ENCODE assay signal across 8 cellular contexts in genomic region chr2:202634556-202635440, GRCh38. TPM values are rescaled to one million over a fixed set of nuclear protein-coding genes. Genes with fewer than 3 reads are reported as not detected.
DNase-seq lines count a peak whose midpoint lies in the region; ATAC-seq and TF ChIP-seq lines count a peak whose summit lies in the region.

TSS of gene FAM117B (plus strand) at chr2:202634969. CDS start at chr2:202635188, 219 bp downstream.

- peaks cover 48% of the 10 kb centered on the region for H3K4me1 Mint-ChIP-seq in activated CD4-positive, alpha-beta T cell treated with anti-CD3 and anti-CD28 coated beads for 36 hours

- H3K9me3 Mint-ChIP-seq in activated CD4-positive, alpha-beta T cell treated with anti-CD3 and anti-CD28 coated beads for 36 hours (ENCODE audit: low read depth): no peaks in the 10 kb centered on the region

- peak within 1 kb of the TSS; percentile 93 for H3K27ac Mint-ChIP-seq in activated CD4-positive, alpha-beta T cell treated with anti-CD3 and anti-CD28 coated beads for 36 hours

- DNase-seq in BJ (ENCODE audit: low read depth) (peak; percentile 69), GM19240 (ENCODE audit: insufficient read length, low spot score) (peak; percentile 93), NCI-H524 (lab: John Stamatoyannopoulos, UW) (peak; percentile 94 to 98), kidney glomerular epithelial cell (lab: John Stamatoyannopoulos, UW) (peak; percentile 93)
- DNase-seq in activated CD4-positive, alpha-beta T cell treated with anti-CD3 and anti-CD28 coated beads for 36 hours: peak; percentile 99
- DNase-seq in stimulated activated CD4-positive, alpha-beta T cell treated with anti-CD3 and anti-CD28 coated beads, Interleukin-15, amount 100 ng/mL, for 48 hours (ENCODE audit: low read depth in 2 of 2): peak; percentile 96 to 99

- H3K36me3 Mint-ChIP-seq in activated CD4-positive, alpha-beta T cell treated with anti-CD3 and anti-CD28 coated beads for 36 hours (ENCODE audit: low read depth): peaks cover 15% of the 10 kb centered on the region

- POLR2A ChIA-PET in BJ (lab: Charles Lee): no interaction called here
- POLR2A ChIA-PET in activated CD4-positive, alpha-beta T cell treated with anti-CD3 and anti-CD28 coated beads for 36 hours (lab: Charles Lee): interaction anchor here (0.6 to 2.0 kb wide), 4 partner anchors 8 to 275 kb away, joined by 3 to 9 read pairs (median 4); no protein-coding TSS in a partner anchor

- TF ChIP-seq CTCF in BJ (IDR thresholded peaks at IDR 0.05; ENCODE audit: insufficient read depth, low read depth, low read length): no peak

- peak within 1 kb of the TSS; percentile 83 for H3K4me3 Mint-ChIP-seq in activated CD4-positive, alpha-beta T cell treated with anti-CD3 and anti-CD28 coated beads for 36 hours

- peak; percentile 82 for ATAC-seq in HG03457 (IDR thresholded peaks at IDR 0.05; ENCODE audit: unreplicated experiment)
- ATAC-seq in activated CD4-positive, alpha-beta T cell treated with anti-CD3 and anti-CD28 coated beads for 36 hours: peak; percentile 88

- peak within 1 kb of the TSS; percentile 97 for H3K4me3 ChIP-seq in BJ (ENCODE audit: low read depth, low read length)

- no peaks in the 10 kb centered on the region for H3K36me3 ChIP-seq in BJ (ENCODE audit: control insufficient read depth, insufficient read depth, low read length)

- intact Hi-C loops in activated CD4-positive, alpha-beta T cell treated with anti-CD3 and anti-CD28 coated beads for 36 hours (cut with DNase I, micrococcal nuclease): loop anchor here (1.0 to 10.0 kb wide), 15 partner anchors 32 to 1452 kb away; partner anchors contain the start of genes ICA1L (in 2 of the 2), NBEAL1 (in 2 of the 2), BMPR2 (in 1 of the 2) and CASP10 (in 1 of the 2)

- CTCF ChIA-PET in BJ (lab: Yijun Ruan, JAX): interaction anchor here (0.6 kb wide), 1 partner anchor 46 kb away, joined by 3 read pairs; no protein-coding TSS in a partner anchor
- CTCF ChIA-PET in activated CD4-positive, alpha-beta T cell treated with anti-CD3 and anti-CD28 coated beads for 36 hours (lab: Charles Lee): interaction anchor here (0.6 to 2.3 kb wide), 6 partner anchors 10 to 282 kb away, joined by 3 to 9 read pairs (median 4); partner anchors contain the start of gene WDR12

- no peaks in the 10 kb centered on the region for H3K27me3 ChIP-seq in BJ (ENCODE audit: control insufficient read depth, insufficient read depth, low read length)

- no peaks in the 10 kb centered on the region for H3K27me3 Mint-ChIP-seq in activated CD4-positive, alpha-beta T cell treated with anti-CD3 and anti-CD28 coated beads for 36 hours

- H3K27ac ChIP-seq in cingulate gyrus (ENCODE audit: low read depth, low read length): peak within 1 kb of the TSS; percentile 76

RNA-seq across cellular contexts. Expression of gene FAM117B, which starts in this region (rescaled TPM):
- polyA plus RNA-seq in BJ (2011; rRNA removed): 0.29 and 0.43 TPM in 2 replicates
- polyA minus RNA-seq in BJ (2011; rRNA and poly(A)+ RNA removed): 0.85 and 1.0 TPM in 2 replicates
- total RNA-seq in activated CD4-positive, alpha-beta T cell treated with anti-CD3 and anti-CD28 coated beads for 36 hours: 10 to 100 TPM; 15.3 to 16.6 TPM

Comparison
In these comparisons a context has a peak if more than half of its experiments do, and no peak if none do; other contexts are left out.
1. Peak in every context shown above with its lines: DNase-seq, ATAC-seq, H3K4me3 ChIP-seq and H3K27ac ChIP-seq.